Comparison of ENCODE assay signal across 8 cellular contexts in genomic region chr6:143059616-143060353, GRCh38. TPM values are rescaled to one million over a fixed set of nuclear protein-coding genes. Genes with fewer than 3 reads are reported as not detected.
DNase-seq lines count a peak whose midpoint lies in the region; ATAC-seq and TF ChIP-seq lines count a peak whose summit lies in the region.

No MANE protein-coding gene starts in this region.

- no peak overlapping the region for H3K27ac ChIP-seq in ectodermal cell (ENCODE audit: insufficient read depth, low read depth, low read length, poor library complexity, severe bottlenecking)
- peak overlapping the region; percentile 88 for H3K27ac ChIP-seq in thymus (ENCODE audit: low read depth)

- DNase-seq in HPDE6-E6E7 (ENCODE audit: extremely low spot score) (peak; percentile 81), T-cell (peak in 15 of 34 experiments; percentile 3 to 35 (median 17)), mesothelial cell of epicardium (ENCODE audit: low spot score in 2 of 2, unreplicated experiment in 2 of 2) (no peak)

- peak overlapping the region; percentile 58 for H3K9ac ChIP-seq in ES-I3 (ENCODE audit: low read depth, low read length)

- ATAC-seq in T-cell (replicated peaks in 1 of 4) (peak; percentile 24 to 58 (median 44)), HG03135 (IDR thresholded peaks at IDR 0.05; ENCODE audit: unreplicated experiment) (no peak), GM18907 (IDR thresholded peaks at IDR 0.05; ENCODE audit: unreplicated experiment) (no peak)

- peak overlapping the region; percentile 86 to 91 for H3K27ac Mint-ChIP-seq in T-cell
- peak overlapping the region; percentile 97 for H3K27ac Mint-ChIP-seq in mesothelial cell of epicardium

- no peak for TF ChIP-seq CTCF in mesothelial cell of epicardium (IDR thresholded peaks at IDR 0.05; ENCODE audit: unreplicated experiment)

- H3K4me3 Mint-ChIP-seq in T-cell: peak overlapping the region; percentile 93 to 94 (median 93)
- peak overlapping the region; percentile 92 for H3K4me3 Mint-ChIP-seq in mesothelial cell of epicardium

- POLR2A ChIA-PET in T-cell (lab: Charles Lee): interaction anchor here (0.6 to 1.0 kb wide), 5 partner anchors 9 to 818 kb away, joined by 3 to 4 read pairs (median 3); no protein-coding TSS in a partner anchor

- H3K9me3 ChIP-seq in ES-I3 (ENCODE audit: control insufficient read depth, insufficient read depth, low read length) (no peaks in the 10 kb centered on the region), ectodermal cell (ENCODE audit: control insufficient read depth, low read length) (no peaks in the 10 kb centered on the region), thymus (ENCODE audit: control insufficient read depth) (no peaks in the 10 kb centered on the region)

- H3K27me3 ChIP-seq in ectodermal cell (ENCODE audit: control insufficient read depth, insufficient read depth, low read length, poor library complexity, severe bottlenecking): no peaks in the 10 kb centered on the region
- no peaks in the 10 kb centered on the region for H3K27me3 ChIP-seq in thymus (ENCODE audit: control insufficient read depth, insufficient read depth)

- H3K27me3 Mint-ChIP-seq in T-cell (no peaks in the 10 kb centered on the region), mesothelial cell of epicardium (ENCODE audit: low read depth) (no peaks in the 10 kb centered on the region)

- CTCF ChIA-PET in T-cell (lab: Charles Lee): interaction anchor here in 1 of 2 donors (0.7 kb wide), 1 partner anchor 36 kb away, joined by 4 read pairs; no protein-coding TSS in a partner anchor

- H3K4me3 ChIP-seq in ectodermal cell (ENCODE audit: insufficient read depth, low read depth, low read length) (peak overlapping the region; percentile 80), thymus (ENCODE audit: low read length) (peak overlapping the region; percentile 78)

- H3K4me1 Mint-ChIP-seq in T-cell (peaks cover 26 to 29% (median 27%) of the 10 kb centered on the region in 3 donors), mesothelial cell of epicardium (peaks cover 30% of the 10 kb centered on the region)

- H3K4me1 ChIP-seq in ES-I3 (ENCODE audit: insufficient read depth, low read length) (peaks cover 37% of the 10 kb centered on the region), ectodermal cell (ENCODE audit: control insufficient read depth, insufficient read depth, low read length) (peaks cover 5% of the 10 kb centered on the region), thymus (ENCODE audit: control insufficient read depth, insufficient read depth, low read length) (no peaks in the 10 kb centered on the region)

- 17% methylated on average over 7 to 8 of the region's 8 CpGs for WGBS in ectodermal cell, 2 experiments
- 2% methylated on average over 8 of the region's 8 CpGs for WGBS in thymus

- H3K36me3 ChIP-seq in ES-I3 (ENCODE audit: insufficient read depth, low read length): no peaks in the 10 kb centered on the region
- H3K36me3 ChIP-seq in ectodermal cell (ENCODE audit: control insufficient read depth, insufficient read depth, low read length): no peaks in the 10 kb centered on the region
- H3K36me3 ChIP-seq in thymus (ENCODE audit: control insufficient read depth, insufficient read depth): no peaks in the 10 kb centered on the region

- H3K9me3 Mint-ChIP-seq in T-cell: no peaks in the 10 kb centered on the region
- H3K9me3 Mint-ChIP-seq in mesothelial cell of epicardium: no peaks in the 10 kb centered on the region

- H3K36me3 Mint-ChIP-seq in T-cell (no peaks in the 10 kb centered on the region), mesothelial cell of epicardium (no peaks in the 10 kb centered on the region)

RNA-seq across cellular contexts. Expression of gene AIG1, which starts 0.9 kb away (rescaled TPM):
- total RNA-seq in T-cell: 10 to 100 TPM in 1 of 5 donors, 1 to 10 TPM in 4; 6.0 to 13.4 (median 7.6) TPM
- 31.0 TPM for polyA plus RNA-seq in ectodermal cell (2013, experiment 1 of 4)
- 29.6 TPM for polyA plus RNA-seq in ectodermal cell (2013, experiment 2 of 4)
- polyA plus RNA-seq in ectodermal cell (2013, experiment 3 of 4): 26.9 TPM
- polyA plus RNA-seq in ectodermal cell (2013, experiment 4 of 4): 28.6 TPM
- 31.0 to 31.7 TPM (median 31.3 TPM) in 3 replicates for total RNA-seq in mesothelial cell of epicardium
- 16.5 TPM for polyA plus RNA-seq in thymus

Comparison
In these comparisons a context has a peak if more than half of its experiments do, and no peak if none do; other contexts are left out.
1. ATAC-seq: peak in T-cell (4 of 4); none in HG03135 (single experiment) and GM18907 (single experiment).